Comparison of ENCODE assay signal across 12 cellular contexts in genomic region chr11:45860348-45860747, GRCh38. TPM values are rescaled to one million over a fixed set of nuclear protein-coding genes. Genes with fewer than 3 reads are reported as not detected.
DNase-seq lines count a peak whose midpoint lies in the region; ATAC-seq and TF ChIP-seq lines count a peak whose summit lies in the region.
"Had no signal": no experiment of that assay in that cellular context is flagged by ENCODE, and none has a peak within 500 bp of the region (broad histone marks: within the 10 kb centered on the region; RNA-seq: fewer than 3 reads in every experiment).

No MANE protein-coding gene starts in this region.

- DNase-seq in right atrium auricular region (ENCODE audit: low spot score) = no peak
- no peak for DNase-seq in Right ventricle myocardium inferior (ENCODE audit: missing footprints)
- DNase-seq in right cardiac atrium = no peak
- DNase-seq in uterus = no peak
- no peak for DNase-seq in HuH-7 (ENCODE audit: low spot score)
- DNase-seq in GM03348 (ENCODE audit: low spot score) = no peak
- DNase-seq: activated B cell treated with CpG ODN at 0.5 μM for 24 hours; activated naive CD4-positive, alpha-beta T cell treated with Interleukin-2 at 50 U/mL for 16 hours; cerebellar nuclear complex; stimulated activated naive CD8-positive, alpha-beta T cell treated with anti-CD3 and anti-CD28 coated beads, Interleukin-15, Interleukin-2, amounts not matched to agents 100 U/mL and 50 U/mL, for 24 hours had no signal

- no peak overlapping the region for H3K4me3 ChIP-seq in right atrium auricular region
- H3K4me3 ChIP-seq in right cardiac atrium (ENCODE audit: low read length) = no peak overlapping the region
- H3K4me3 ChIP-seq in rectal smooth muscle tissue (ENCODE audit: low read length) = no peak overlapping the region
- H3K4me3 ChIP-seq in uterus = no peak overlapping the region

- H3K4me1 ChIP-seq in right atrium auricular region (peaks cover 0 to 67% of the 10 kb centered on the region in 2 donors), right cardiac atrium (ENCODE audit: control insufficient read depth, insufficient read depth, low read length) (peaks cover 30% of the 10 kb centered on the region), rectal smooth muscle tissue (ENCODE audit: control insufficient read depth, insufficient read depth, low read length) (peaks cover 52% of the 10 kb centered on the region), uterus (peaks cover 31 to 36% of the 10 kb centered on the region in 2 donors)

- WGBS in right cardiac atrium = 65% methylated on average over 5 of the region's 5 CpGs

- H3K9me3 ChIP-seq in right atrium auricular region (no peaks in the 10 kb centered on the region), right cardiac atrium (ENCODE audit: control insufficient read depth, low read length) (no peaks in the 10 kb centered on the region), uterus (no peaks in the 10 kb centered on the region)

- no peaks in the 10 kb centered on the region for H3K27me3 ChIP-seq in right atrium auricular region
- H3K27me3 ChIP-seq in right cardiac atrium (ENCODE audit: control insufficient read depth, insufficient read depth) = no peaks in the 10 kb centered on the region
- no peaks in the 10 kb centered on the region for H3K27me3 ChIP-seq in rectal smooth muscle tissue (ENCODE audit: control insufficient read depth, insufficient read depth, low read length)
- no peaks in the 10 kb centered on the region for H3K27me3 ChIP-seq in uterus

- no peak for TF ChIP-seq POLR2A in uterus (IDR thresholded peaks at IDR 0.05)

- TF ChIP-seq CTCF in right atrium auricular region (IDR thresholded peaks at IDR 0.05) (no peak), uterus (IDR thresholded peaks at IDR 0.05) (no peak)

- H3K36me3 ChIP-seq in right atrium auricular region (peaks cover 78% of the 10 kb centered on the region), rectal smooth muscle tissue (ENCODE audit: control insufficient read depth, insufficient read depth, low read length) (peaks cover 27% of the 10 kb centered on the region), uterus (no peaks in the 10 kb centered on the region)

- ATAC-seq in Right ventricle myocardium inferior (no peak), right cardiac atrium (no peak), GM18511 (IDR thresholded peaks at IDR 0.05; ENCODE audit: unreplicated experiment) (no peak)
- ATAC-seq: stimulated activated naive CD8-positive, alpha-beta T cell treated with anti-CD3 and anti-CD28 coated beads, Interleukin-15, Interleukin-2, amounts not matched to agents 100 U/mL and 50 U/mL, for 24 hours had no signal

- H3K9ac ChIP-seq in rectal smooth muscle tissue (ENCODE audit: low read length) = no peak overlapping the region

- H3K27ac ChIP-seq in right atrium auricular region = peak overlapping the region; percentile 81 to 88
- peak overlapping the region; percentile 79 for H3K27ac ChIP-seq in right cardiac atrium (ENCODE audit: low read length)
- peak overlapping the region; percentile 92 for H3K27ac ChIP-seq in rectal smooth muscle tissue (ENCODE audit: low read depth, low read length)
- peak overlapping the region; percentile 83 to 88 for H3K27ac ChIP-seq in uterus

- intact Hi-C loops in Right ventricle myocardium inferior (cut with DNase I) (no loop called here), right cardiac atrium (cut with DNase I) (no loop called here), uterus (cut with DNase I; ENCODE audit: low total_unique reads) (no loop called here)

RNA-seq across cellular contexts. Expression of gene CRY2, which starts 13.1 kb away (rescaled TPM):
- 10 to 100 TPM; 43.0 to 62.9 TPM for total RNA-seq in right atrium auricular region
- total RNA-seq in Right ventricle myocardium inferior = 69.8 TPM
- total RNA-seq in right cardiac atrium = 10 to 100 TPM; 67.7 to 82.1 (median 74.4) TPM
- 34.3 TPM for polyA plus RNA-seq in right cardiac atrium
- total RNA-seq in uterus = 10 to 100 TPM; 22.1 to 91.8 (median 61.0) TPM

RNA-seq across cellular contexts. Expression of gene MAPK8IP1, which starts 25.1 kb away (rescaled TPM):
- total RNA-seq in right atrium auricular region = 1 to 10 TPM; 7.3 to 8.9 TPM
- 5.9 TPM for total RNA-seq in Right ventricle myocardium inferior
- total RNA-seq in right cardiac atrium = 1 to 10 TPM; 5.8 to 7.4 (median 6.3) TPM
- polyA plus RNA-seq in right cardiac atrium = 6.4 TPM
- total RNA-seq in uterus = 10 to 100 TPM in 3 of 4 donors, 1 to 10 TPM in 1; 2.1 to 29.9 (median 20.0) TPM

RNA-seq across cellular contexts. Expression of gene FREY1, which starts 46.7 kb away (rescaled TPM):
- under 1 TPM; 0.55 to 0.82 TPM for total RNA-seq in right atrium auricular region
- total RNA-seq in Right ventricle myocardium inferior = not detected
- total RNA-seq in right cardiac atrium = under 1 TPM in 3 of 4 donors, not detected in 1; 0.42 to 0.68 (median 0.50) TPM
- polyA plus RNA-seq in right cardiac atrium = 0.18 TPM
- total RNA-seq in uterus = 1 to 10 TPM in 1 of 4 donors, not detected in 3; 1.6 TPM

RNA-seq across cellular contexts. Expression of gene SLC35C1, which starts 55.4 kb away (rescaled TPM):
- total RNA-seq in right atrium auricular region = 10 to 100 TPM in 1 of 2 donors, 1 to 10 TPM in 1; 5.2 to 11.6 TPM
- total RNA-seq in Right ventricle myocardium inferior = 6.0 TPM
- 10 to 100 TPM in 1 of 4 donors, 1 to 10 TPM in 3; 7.6 to 11.4 (median 9.0) TPM for total RNA-seq in right cardiac atrium
- 7.3 TPM for polyA plus RNA-seq in right cardiac atrium
- 10 to 100 TPM in 1 of 4 donors, 1 to 10 TPM in 2, under 1 TPM in 1; under 0.01 to 12.7 (median 5.2) TPM for total RNA-seq in uterus

RNA-seq across cellular contexts. Expression of gene PEX16, which starts 57.3 kb away (rescaled TPM):
- 10 to 100 TPM; 12.9 to 17.4 TPM for total RNA-seq in right atrium auricular region
- total RNA-seq in Right ventricle myocardium inferior = 10.4 TPM
- total RNA-seq in right cardiac atrium = 10 to 100 TPM; 14.3 to 17.7 (median 15.9) TPM
- polyA plus RNA-seq in right cardiac atrium = 16.7 TPM
- total RNA-seq in uterus = 10 to 100 TPM; 15.3 to 32.1 (median 27.6) TPM
